28 cellular contexts compared by ENCODE assay signal in the genomic region with DNA sequence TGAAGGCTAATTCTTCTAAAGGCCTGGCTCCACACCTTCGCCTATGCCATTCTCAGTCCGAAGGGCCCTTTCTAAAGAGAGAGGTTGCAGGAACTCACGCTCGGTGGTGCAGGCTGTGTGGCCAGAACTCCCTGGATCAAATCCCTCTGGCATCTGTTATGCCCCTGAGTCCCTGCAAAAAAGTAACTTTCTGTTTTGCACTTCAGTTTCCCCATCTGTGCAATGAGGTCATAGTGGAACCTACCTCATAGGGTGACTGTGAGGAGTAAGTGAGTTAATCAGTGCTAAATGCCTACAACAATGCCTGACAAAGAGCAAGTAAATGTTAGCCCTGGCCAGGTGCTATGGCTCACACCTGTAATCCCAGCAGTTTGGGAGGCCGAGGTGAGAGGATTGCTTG. TPM values are rescaled to one million over a fixed set of nuclear protein-coding genes. Genes with fewer than 3 reads are reported as not detected.
"Had no signal": no experiment of that assay in that cellular context is flagged by ENCODE, and none has a peak within 500 bp of the region (broad histone marks: within the 10 kb centered on the region; RNA-seq: fewer than 3 reads in every experiment).

No MANE protein-coding gene starts in this region.

- DNase-seq: activated CD4-positive, alpha-beta T cell treated with anti-CD3 and anti-CD28 coated beads for 1 hour; activated CD4-positive, alpha-beta T cell treated with anti-CD3 and anti-CD28 coated beads, Interleukin-2, amount 50 U/mL, for 1 hour; activated T-cell treated with anti-CD3 and anti-CD28 coated beads, Interleukin-2, amount 50 U/mL, for 1 hour; aorta; effector memory CD8-positive, alpha-beta T cell; esophagus squamous epithelium; foreskin fibroblast; immature natural killer cell; kidney glomerular epithelial cell; left ventricle myocardium superior; mucosa of descending colon; nephron progenitor cell; small intestine; stimulated activated CD4-positive, alpha-beta T cell treated with anti-CD3 and anti-CD28 coated beads, Interleukin-2, amount 100 ng/mL, for 24 hours; stomach; T-helper 1 cell had no signal

- H3K27ac ChIP-seq: esophagus squamous epithelium, hepatocyte, parathyroid adenoma, stomach, suprapubic skin, tibial nerve had no signal

- H2AFZ ChIP-seq: hepatocyte, parathyroid adenoma had no signal

- H3K9ac ChIP-seq: parathyroid adenoma had no signal

- H3K4me3 ChIP-seq: esophagus squamous epithelium, hepatocyte, mucosa of descending colon, stomach, suprapubic skin, tibial nerve had no signal

- H3K27me3 ChIP-seq: esophagus squamous epithelium, hepatocyte, stomach, suprapubic skin, tibial nerve had no signal

- H3K9me3 ChIP-seq: esophagus squamous epithelium, mucosa of descending colon, stomach, suprapubic skin had no signal

- H3K4me2 ChIP-seq: hepatocyte had no signal

- H3K36me3 ChIP-seq: esophagus squamous epithelium, stomach, suprapubic skin, tibial nerve had no signal

- FAIRE-seq: colon, small intestine, TTC549 had no signal

- H3K4me1 ChIP-seq: esophagus squamous epithelium, parathyroid adenoma, suprapubic skin had no signal

- ATAC-seq: activated naive CD4-positive, alpha-beta T cell treated with anti-CD3 and anti-CD28 coated beads, Interleukin-2, amount 50 U/mL, for 72 hours; activated T-helper 17 cell treated with anti-CD3 and anti-CD28 coated beads, Interleukin-2, amount 50 U/mL, for 72 hours; effector memory CD8-positive, alpha-beta T cell; left ventricle myocardium superior; mucosa of descending colon; sciatic nerve; stimulated activated memory B cell treated with anti-CD40 and anti-IgM and Interleukin-4, amounts not matched to agents 10 μg/mL and 1 μg/mL and 100 μg/mL, for 72 hours had no signal

RNA-seq across cellular contexts. Expression of gene IGSF23, which starts 7.3 kb away (rescaled TPM):
- total RNA-seq: activated naive CD4-positive, alpha-beta T cell treated with anti-CD3 and anti-CD28 coated beads, Interleukin-2, amount 50 U/mL, for 72 hours; activated T-helper 17 cell treated with anti-CD3 and anti-CD28 coated beads, Interleukin-2, amount 50 U/mL, for 72 hours; aorta; esophagus squamous epithelium; glomerular endothelial cell; left ventricle myocardium superior; mucosa of descending colon; sciatic nerve; suprapubic skin; tibial nerve; urinary bladder had no signal
- polyA plus RNA-seq: immature natural killer cell, stomach, urinary bladder had no signal
